ENCODE assay signal across 1 cellular context in genomic region chr10:123139521-123140163, GRCh38.
A peak's percentile ranks its signal among the peaks of the same experiment; 100 is the strongest.
TF ChIP-seq lines count a peak whose summit lies in the region.

No MANE protein-coding gene starts in this region.

TF ChIP-seq in K562, 482 proteins besides CTCF, POLR2A, EP300 and RAD21 (continued from another document and continues in another):
- TF ChIP-seq ZNF318 (IDR thresholded peaks at IDR 0.05; ENCODE audit: borderline replicate concordance in 1 of 2, low read depth in 1 of 2), result no peak
- TF ChIP-seq TEAD1 (CRISPR knock-in tag; IDR thresholded peaks at IDR 0.05), result peak in 1 of 2 experiments; percentile 25; a peak in 1 of 4 replicates
- no peak for TF ChIP-seq NONO (IDR thresholded peaks at IDR 0.05; ENCODE audit: low read depth in 2 of 2, low read length in 1 of 2)
- no peak for TF ChIP-seq U2AF1 (optimal IDR thresholded peaks at IDR 0.05; ENCODE audit: low read depth, low read length)
- peak; percentile 77 for TF ChIP-seq TEAD4 (IDR thresholded peaks at IDR 0.05; ENCODE audit: low read length)
- no peak for TF ChIP-seq TEAD4 (CRISPR knock-in tag; IDR thresholded peaks at IDR 0.05; ENCODE audit: borderline replicate concordance)
- TF ChIP-seq JUNB (CRISPR knock-in tag; conservative IDR thresholded peaks at IDR 0.05), result no peak
- TF ChIP-seq NRF1 (conservative IDR thresholded peaks at IDR 0.05 in 1 of 2, IDR thresholded peaks at IDR 0.05 in 1 of 2), result peak in 1 of 2 experiments; percentile 10; a peak in 1 of 4 replicates
- no peak for TF ChIP-seq FOXK2 (conservative IDR thresholded peaks at IDR 0.05 in 1 of 2, IDR thresholded peaks at IDR 0.05 in 1 of 2; ENCODE audit: low read depth in 2 of 2)
- TF ChIP-seq POLR2H (tag; IDR thresholded peaks at IDR 0.05; ENCODE audit: low read depth), result peak; percentile 76
- TF ChIP-seq, protein P1, sequence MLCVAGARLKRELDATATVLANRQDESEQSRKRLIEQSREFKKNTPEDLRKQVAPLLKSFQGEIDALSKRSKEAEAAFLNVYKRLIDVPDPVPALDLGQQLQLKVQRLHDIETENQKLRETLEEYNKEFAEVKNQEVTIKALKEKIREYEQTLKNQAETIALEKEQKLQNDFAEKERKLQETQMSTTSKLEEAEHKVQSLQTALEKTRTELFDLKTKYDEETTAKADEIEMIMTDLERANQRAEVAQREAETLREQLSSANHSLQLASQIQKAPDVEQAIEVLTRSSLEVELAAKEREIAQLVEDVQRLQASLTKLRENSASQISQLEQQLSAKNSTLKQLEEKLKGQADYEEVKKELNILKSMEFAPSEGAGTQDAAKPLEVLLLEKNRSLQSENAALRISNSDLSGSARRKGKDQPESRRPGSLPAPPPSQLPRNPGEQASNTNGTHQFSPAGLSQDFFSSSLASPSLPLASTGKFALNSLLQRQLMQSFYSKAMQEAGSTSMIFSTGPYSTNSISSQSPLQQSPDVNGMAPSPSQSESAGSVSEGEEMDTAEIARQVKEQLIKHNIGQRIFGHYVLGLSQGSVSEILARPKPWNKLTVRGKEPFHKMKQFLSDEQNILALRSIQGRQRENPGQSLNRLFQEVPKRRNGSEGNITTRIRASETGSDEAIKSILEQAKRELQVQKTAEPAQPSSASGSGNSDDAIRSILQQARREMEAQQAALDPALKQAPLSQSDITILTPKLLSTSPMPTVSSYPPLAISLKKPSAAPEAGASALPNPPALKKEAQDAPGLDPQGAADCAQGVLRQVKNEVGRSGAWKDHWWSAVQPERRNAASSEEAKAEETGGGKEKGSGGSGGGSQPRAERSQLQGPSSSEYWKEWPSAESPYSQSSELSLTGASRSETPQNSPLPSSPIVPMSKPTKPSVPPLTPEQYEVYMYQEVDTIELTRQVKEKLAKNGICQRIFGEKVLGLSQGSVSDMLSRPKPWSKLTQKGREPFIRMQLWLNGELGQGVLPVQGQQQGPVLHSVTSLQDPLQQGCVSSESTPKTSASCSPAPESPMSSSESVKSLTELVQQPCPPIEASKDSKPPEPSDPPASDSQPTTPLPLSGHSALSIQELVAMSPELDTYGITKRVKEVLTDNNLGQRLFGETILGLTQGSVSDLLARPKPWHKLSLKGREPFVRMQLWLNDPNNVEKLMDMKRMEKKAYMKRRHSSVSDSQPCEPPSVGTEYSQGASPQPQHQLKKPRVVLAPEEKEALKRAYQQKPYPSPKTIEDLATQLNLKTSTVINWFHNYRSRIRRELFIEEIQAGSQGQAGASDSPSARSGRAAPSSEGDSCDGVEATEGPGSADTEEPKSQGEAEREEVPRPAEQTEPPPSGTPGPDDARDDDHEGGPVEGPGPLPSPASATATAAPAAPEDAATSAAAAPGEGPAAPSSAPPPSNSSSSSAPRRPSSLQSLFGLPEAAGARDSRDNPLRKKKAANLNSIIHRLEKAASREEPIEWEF (CRISPR knock-in tag; IDR thresholded peaks at IDR 0.05), result no peak
- no peak for TF ChIP-seq JUND (IDR thresholded peaks at IDR 0.05; ENCODE audit: borderline replicate concordance, low read depth, low read length)
- no peak; the same call in 2 of the 3 replicates for TF ChIP-seq JUND (tag; IDR thresholded peaks at IDR 0.05; ENCODE audit: borderline replicate concordance, low read depth, low read length)
- TF ChIP-seq, protein P2, sequence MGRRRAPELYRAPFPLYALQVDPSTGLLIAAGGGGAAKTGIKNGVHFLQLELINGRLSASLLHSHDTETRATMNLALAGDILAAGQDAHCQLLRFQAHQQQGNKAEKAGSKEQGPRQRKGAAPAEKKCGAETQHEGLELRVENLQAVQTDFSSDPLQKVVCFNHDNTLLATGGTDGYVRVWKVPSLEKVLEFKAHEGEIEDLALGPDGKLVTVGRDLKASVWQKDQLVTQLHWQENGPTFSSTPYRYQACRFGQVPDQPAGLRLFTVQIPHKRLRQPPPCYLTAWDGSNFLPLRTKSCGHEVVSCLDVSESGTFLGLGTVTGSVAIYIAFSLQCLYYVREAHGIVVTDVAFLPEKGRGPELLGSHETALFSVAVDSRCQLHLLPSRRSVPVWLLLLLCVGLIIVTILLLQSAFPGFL (CRISPR knock-in tag; IDR thresholded peaks at IDR 0.05), result no peak
- no peak for TF ChIP-seq HIVEP1 (CRISPR knock-in tag; IDR thresholded peaks at IDR 0.05)
- TF ChIP-seq ZNF561 (CRISPR knock-in tag; conservative IDR thresholded peaks at IDR 0.05), result no peak
- no peak for TF ChIP-seq ZNF830 (CRISPR knock-in tag; IDR thresholded peaks at IDR 0.05)
- peak in 1 of 2 experiments; percentile 66 for TF ChIP-seq AFF1 (IDR thresholded peaks at IDR 0.05; ENCODE audit: low read depth in 1 of 2, partially characterized antibody in 2 of 2)
- TF ChIP-seq TAF1 (IDR thresholded peaks at IDR 0.05; ENCODE audit: control insufficient read depth, extremely low read depth, insufficient read depth, low read length, severe bottlenecking), result peak; percentile 92
- no peak for TF ChIP-seq SP1 (CRISPR knock-in tag; IDR thresholded peaks at IDR 0.05)
- no peak for TF ChIP-seq NFIX (CRISPR knock-in tag; IDR thresholded peaks at IDR 0.05; ENCODE audit: low read depth)
- peak; percentile 41; the same call in 1 of the 2 replicates for TF ChIP-seq CTBP1 (IDR thresholded peaks at IDR 0.05; ENCODE audit: borderline replicate concordance)
- TF ChIP-seq RBM14 (IDR thresholded peaks at IDR 0.05; ENCODE audit: borderline replicate concordance, insufficient read depth, low read depth, low read length), result no peak
- TF ChIP-seq ETV6 (IDR thresholded peaks at IDR 0.05; ENCODE audit: borderline replicate concordance in 1 of 2, low read depth in 2 of 2, low read length in 1 of 2), result no peak
- no peak for TF ChIP-seq ETV6 (CRISPR knock-in tag; IDR thresholded peaks at IDR 0.05; ENCODE audit: borderline replicate concordance)
- TF ChIP-seq IRF2 (CRISPR knock-in tag; IDR thresholded peaks at IDR 0.05), result no peak
- TF ChIP-seq SMAD1 (IDR thresholded peaks at IDR 0.05; ENCODE audit: low read depth, low read length, partially characterized antibody), result no peak
- TF ChIP-seq ZZZ3 (IDR thresholded peaks at IDR 0.05), result no peak
- peak; percentile 73 for TF ChIP-seq ETV1 (tag; conservative IDR thresholded peaks at IDR 0.05; ENCODE audit: low read depth)
- no peak for TF ChIP-seq DDX20 (tag; IDR thresholded peaks at IDR 0.05; ENCODE audit: low read depth)
- TF ChIP-seq, protein P3, sequence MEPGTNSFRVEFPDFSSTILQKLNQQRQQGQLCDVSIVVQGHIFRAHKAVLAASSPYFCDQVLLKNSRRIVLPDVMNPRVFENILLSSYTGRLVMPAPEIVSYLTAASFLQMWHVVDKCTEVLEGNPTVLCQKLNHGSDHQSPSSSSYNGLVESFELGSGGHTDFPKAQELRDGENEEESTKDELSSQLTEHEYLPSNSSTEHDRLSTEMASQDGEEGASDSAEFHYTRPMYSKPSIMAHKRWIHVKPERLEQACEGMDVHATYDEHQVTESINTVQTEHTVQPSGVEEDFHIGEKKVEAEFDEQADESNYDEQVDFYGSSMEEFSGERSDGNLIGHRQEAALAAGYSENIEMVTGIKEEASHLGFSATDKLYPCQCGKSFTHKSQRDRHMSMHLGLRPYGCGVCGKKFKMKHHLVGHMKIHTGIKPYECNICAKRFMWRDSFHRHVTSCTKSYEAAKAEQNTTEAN (CRISPR knock-in tag; IDR thresholded peaks at IDR 0.05), result no peak
- no peak for TF ChIP-seq ILK (tag; IDR thresholded peaks at IDR 0.05; ENCODE audit: borderline replicate concordance, low read depth)
- TF ChIP-seq EP400 (IDR thresholded peaks at IDR 0.05), result no peak
- no peak for TF ChIP-seq FOXJ2 (tag; IDR thresholded peaks at IDR 0.05)
- TF ChIP-seq SREBF1 (IDR thresholded peaks at IDR 0.05; ENCODE audit: borderline replicate concordance, low read depth, low read length), result no peak
- TF ChIP-seq ZEB2 (IDR thresholded peaks at IDR 0.05), result no peak
- TF ChIP-seq, protein P4, sequence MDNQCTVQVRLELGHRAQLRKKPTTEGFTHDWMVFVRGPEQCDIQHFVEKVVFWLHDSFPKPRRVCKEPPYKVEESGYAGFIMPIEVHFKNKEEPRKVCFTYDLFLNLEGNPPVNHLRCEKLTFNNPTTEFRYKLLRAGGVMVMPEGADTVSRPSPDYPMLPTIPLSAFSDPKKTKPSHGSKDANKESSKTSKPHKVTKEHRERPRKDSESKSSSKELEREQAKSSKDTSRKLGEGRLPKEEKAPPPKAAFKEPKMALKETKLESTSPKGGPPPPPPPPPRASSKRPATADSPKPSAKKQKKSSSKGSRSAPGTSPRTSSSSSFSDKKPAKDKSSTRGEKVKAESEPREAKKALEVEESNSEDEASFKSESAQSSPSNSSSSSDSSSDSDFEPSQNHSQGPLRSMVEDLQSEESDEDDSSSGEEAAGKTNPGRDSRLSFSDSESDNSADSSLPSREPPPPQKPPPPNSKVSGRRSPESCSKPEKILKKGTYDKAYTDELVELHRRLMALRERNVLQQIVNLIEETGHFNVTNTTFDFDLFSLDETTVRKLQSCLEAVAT (IDR thresholded peaks at IDR 0.05), result peak; percentile 71 to 74; a peak in 2 of 4 replicates
- no peak for TF ChIP-seq RBM15 (IDR thresholded peaks at IDR 0.05; ENCODE audit: insufficient read depth, low read length)
- peak; percentile 45; the same call in 1 of the 2 replicates for TF ChIP-seq NBN (IDR thresholded peaks at IDR 0.05; ENCODE audit: low read depth)
